Comparison of ENCODE assay signal across 1 cellular context in the genomic region with DNA sequence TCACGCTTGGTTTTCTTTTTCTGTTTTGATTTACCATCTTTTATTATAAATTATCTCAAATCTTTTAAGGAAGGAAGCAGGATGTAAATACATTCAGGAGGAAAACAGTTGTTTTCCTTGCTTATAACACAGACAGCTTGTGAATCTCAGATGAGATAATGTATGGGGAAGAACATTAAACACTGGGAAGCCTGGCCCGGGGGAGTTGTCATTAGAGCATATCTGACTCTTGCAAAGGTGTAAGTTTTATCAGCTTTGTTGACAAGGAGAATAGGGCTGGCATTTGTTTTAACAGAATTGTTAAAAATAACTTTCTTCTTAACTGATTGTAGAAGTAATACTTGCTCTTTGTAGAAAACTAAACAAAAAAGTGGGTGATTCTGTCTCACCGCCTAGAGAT.
TF ChIP-seq lines count a peak whose summit lies in the region.

No MANE protein-coding gene starts in this region.

TF ChIP-seq in K562, 482 proteins besides CTCF, POLR2A, EP300 and RAD21 (continued from another document and continues in another):
- TF ChIP-seq, protein P1, sequence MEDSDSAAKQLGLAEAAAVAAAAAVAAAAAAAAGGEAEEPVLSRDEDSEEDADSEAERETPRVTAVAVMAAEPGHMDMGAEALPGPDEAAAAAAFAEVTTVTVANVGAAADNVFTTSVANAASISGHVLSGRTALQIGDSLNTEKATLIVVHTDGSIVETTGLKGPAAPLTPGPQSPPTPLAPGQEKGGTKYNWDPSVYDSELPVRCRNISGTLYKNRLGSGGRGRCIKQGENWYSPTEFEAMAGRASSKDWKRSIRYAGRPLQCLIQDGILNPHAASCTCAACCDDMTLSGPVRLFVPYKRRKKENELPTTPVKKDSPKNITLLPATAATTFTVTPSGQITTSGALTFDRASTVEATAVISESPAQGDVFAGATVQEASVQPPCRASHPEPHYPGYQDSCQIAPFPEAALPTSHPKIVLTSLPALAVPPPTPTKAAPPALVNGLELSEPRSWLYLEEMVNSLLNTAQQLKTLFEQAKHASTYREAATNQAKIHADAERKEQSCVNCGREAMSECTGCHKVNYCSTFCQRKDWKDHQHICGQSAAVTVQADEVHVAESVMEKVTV (CRISPR knock-in tag; IDR thresholded peaks at IDR 0.05), result no peak
- TF ChIP-seq ESRRB (CRISPR knock-in tag; IDR thresholded peaks at IDR 0.05; ENCODE audit: borderline replicate concordance) (no peak), ZMIZ1 (IDR thresholded peaks at IDR 0.05; ENCODE audit: low read depth in 2 of 2, low read length in 2 of 2) (peak in 1 of 2 experiments; percentile 77; a peak in 1 of 4 replicates), FOSL1 (tag; conservative IDR thresholded peaks at IDR 0.05) (peak; percentile 54), NBN (IDR thresholded peaks at IDR 0.05; ENCODE audit: low read depth) (0 out of 2 replicates have a peak, but pooled peaks have one; percentile 14), JUN (IDR thresholded peaks at IDR 0.05; ENCODE audit: borderline replicate concordance, low read depth, low read length) (0 out of 2 replicates have a peak, but pooled peaks have one; percentile 17), JUN (CRISPR knock-in tag; IDR thresholded peaks at IDR 0.05; ENCODE audit: borderline replicate concordance) (no peak), CREB3L1 (IDR thresholded peaks at IDR 0.05; ENCODE audit: borderline replicate concordance, low read depth) (no peak), EP400 (IDR thresholded peaks at IDR 0.05) (no peak), MEF2D (tag; conservative IDR thresholded peaks at IDR 0.05; ENCODE audit: low read depth) (peak; percentile 93), TFE3 (CRISPR knock-in tag; IDR thresholded peaks at IDR 0.05) (no peak), TRIM24 (IDR thresholded peaks at IDR 0.05) (peak in 1 of 2 experiments; percentile 58; a peak in 1 of 4 replicates), SMARCA4 (IDR thresholded peaks at IDR 0.05) (peak; percentile 89), NRF1 (conservative IDR thresholded peaks at IDR 0.05 in 1 of 2, IDR thresholded peaks at IDR 0.05 in 1 of 2) (no peak), SREBF2 (CRISPR knock-in tag; IDR thresholded peaks at IDR 0.05) (no peak), L3MBTL2 (IDR thresholded peaks at IDR 0.05) (no peak), MTA2 (IDR thresholded peaks at IDR 0.05; ENCODE audit: low read depth) (peak; percentile 78), NCOR1 (IDR thresholded peaks at IDR 0.05) (peak; percentile 88), RBM17 (IDR thresholded peaks at IDR 0.05; ENCODE audit: borderline replicate concordance, low read depth, low read length) (no peak), LCOR (CRISPR knock-in tag; IDR thresholded peaks at IDR 0.05) (no peak), FOXK2 (conservative IDR thresholded peaks at IDR 0.05 in 1 of 2, IDR thresholded peaks at IDR 0.05 in 1 of 2; ENCODE audit: low read depth in 2 of 2) (peak in 1 of 2 experiments; percentile 54; a peak in 2 of 4 replicates), HDAC1 (IDR thresholded peaks at IDR 0.05) (no peak), MLX (CRISPR knock-in tag; conservative IDR thresholded peaks at IDR 0.05) (no peak), TBL1XR1 (IDR thresholded peaks at IDR 0.05; ENCODE audit: low read length in 2 of 2) (peak in 1 of 2 experiments; percentile 91; a peak in 2 of 4 replicates), DPF2 (IDR thresholded peaks at IDR 0.05) (peak; percentile 86), ZFP1 (CRISPR knock-in tag; IDR thresholded peaks at IDR 0.05) (no peak), KAT8 (IDR thresholded peaks at IDR 0.05; ENCODE audit: low read depth) (no peak), SMAD4 (CRISPR knock-in tag; conservative IDR thresholded peaks at IDR 0.05) (peak; percentile 64), PBX2 (CRISPR knock-in tag; IDR thresholded peaks at IDR 0.05; ENCODE audit: low read depth) (peak; percentile 23; the same call in 1 of the 2 replicates), PBX2 (tag; conservative IDR thresholded peaks at IDR 0.05; ENCODE audit: low read depth) (peak; percentile 90), KDM1A (IDR thresholded peaks at IDR 0.05) (peak; percentile 47 to 68; a peak in 3 of 4 replicates), PKNOX1 (IDR thresholded peaks at IDR 0.05) (peak; percentile 77), PML (IDR thresholded peaks at IDR 0.05; ENCODE audit: low read length) (peak; percentile 72; the same call in 1 of the 2 replicates), ZBTB9 (CRISPR knock-in tag; IDR thresholded peaks at IDR 0.05) (0 out of 2 replicates have a peak, but pooled peaks have one; percentile 32), ARID1B (IDR thresholded peaks at IDR 0.05) (peak; percentile 93), CBX1 (IDR thresholded peaks at IDR 0.05; ENCODE audit: low read depth) (no peak), MEIS2 (IDR thresholded peaks at IDR 0.05; ENCODE audit: partially characterized antibody) (peak; percentile 96), ZNF175 (CRISPR knock-in tag; IDR thresholded peaks at IDR 0.05; ENCODE audit: low read depth) (no peak)
- TF ChIP-seq, protein P2, sequence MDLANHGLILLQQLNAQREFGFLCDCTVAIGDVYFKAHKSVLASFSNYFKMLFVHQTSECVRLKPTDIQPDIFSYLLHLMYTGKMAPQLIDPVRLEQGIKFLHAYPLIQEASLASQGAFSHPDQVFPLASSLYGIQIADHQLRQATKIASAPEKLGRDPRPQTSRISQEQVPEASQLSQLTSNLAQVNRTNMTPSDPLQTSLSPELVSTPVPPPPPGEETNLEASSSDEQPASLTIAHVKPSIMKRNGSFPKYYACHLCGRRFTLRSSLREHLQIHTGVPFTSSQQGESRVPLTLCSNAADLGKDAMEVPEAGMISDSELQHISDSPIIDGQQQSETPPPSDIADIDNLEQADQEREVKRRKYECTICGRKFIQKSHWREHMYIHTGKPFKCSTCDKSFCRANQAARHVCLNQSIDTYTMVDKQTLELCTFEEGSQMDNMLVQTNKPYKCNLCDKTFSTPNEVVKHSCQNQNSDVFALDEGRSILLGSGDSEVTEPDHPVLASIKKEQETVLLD (IDR thresholded peaks at IDR 0.05), result no peak
- TF ChIP-seq, protein P3, sequence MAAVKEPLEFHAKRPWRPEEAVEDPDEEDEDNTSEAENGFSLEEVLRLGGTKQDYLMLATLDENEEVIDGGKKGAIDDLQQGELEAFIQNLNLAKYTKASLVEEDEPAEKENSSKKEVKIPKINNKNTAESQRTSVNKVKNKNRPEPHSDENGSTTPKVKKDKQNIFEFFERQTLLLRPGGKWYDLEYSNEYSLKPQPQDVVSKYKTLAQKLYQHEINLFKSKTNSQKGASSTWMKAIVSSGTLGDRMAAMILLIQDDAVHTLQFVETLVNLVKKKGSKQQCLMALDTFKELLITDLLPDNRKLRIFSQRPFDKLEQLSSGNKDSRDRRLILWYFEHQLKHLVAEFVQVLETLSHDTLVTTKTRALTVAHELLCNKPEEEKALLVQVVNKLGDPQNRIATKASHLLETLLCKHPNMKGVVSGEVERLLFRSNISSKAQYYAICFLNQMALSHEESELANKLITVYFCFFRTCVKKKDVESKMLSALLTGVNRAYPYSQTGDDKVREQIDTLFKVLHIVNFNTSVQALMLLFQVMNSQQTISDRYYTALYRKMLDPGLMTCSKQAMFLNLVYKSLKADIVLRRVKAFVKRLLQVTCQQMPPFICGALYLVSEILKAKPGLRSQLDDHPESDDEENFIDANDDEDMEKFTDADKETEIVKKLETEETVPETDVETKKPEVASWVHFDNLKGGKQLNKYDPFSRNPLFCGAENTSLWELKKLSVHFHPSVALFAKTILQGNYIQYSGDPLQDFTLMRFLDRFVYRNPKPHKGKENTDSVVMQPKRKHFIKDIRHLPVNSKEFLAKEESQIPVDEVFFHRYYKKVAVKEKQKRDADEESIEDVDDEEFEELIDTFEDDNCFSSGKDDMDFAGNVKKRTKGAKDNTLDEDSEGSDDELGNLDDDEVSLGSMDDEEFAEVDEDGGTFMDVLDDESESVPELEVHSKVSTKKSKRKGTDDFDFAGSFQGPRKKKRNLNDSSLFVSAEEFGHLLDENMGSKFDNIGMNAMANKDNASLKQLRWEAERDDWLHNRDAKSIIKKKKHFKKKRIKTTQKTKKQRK (IDR thresholded peaks at IDR 0.05; ENCODE audit: borderline replicate concordance, low read depth, low read length), result no peak
